Comparison of ENCODE assay signal across 15 cellular contexts in genomic region chr2:171036532-171036931, GRCh38.
DNase-seq lines count a peak whose midpoint lies in the region; ATAC-seq, FAIRE-seq and TF ChIP-seq lines count a peak whose summit lies in the region.
"Had no signal": no experiment of that assay in that cellular context is flagged by ENCODE, and none has a peak within 500 bp of the region (broad histone marks: within the 10 kb centered on the region; RNA-seq: fewer than 3 reads in every experiment).

No MANE protein-coding gene starts in this region.

- peaks cover 8% of the 10 kb centered on the region for H3K4me1 Mint-ChIP-seq in activated T-cell treated with anti-CD3 and anti-CD28 coated beads, Interleukin-2, amount 50 U/mL, for 72 hours (ENCODE audit: low read depth)
- H3K4me1 Mint-ChIP-seq in T-cell: peaks cover 14 to 25% (median 22%) of the 10 kb centered on the region in 3 donors

- ATAC-seq in activated T-cell treated with anti-CD3 and anti-CD28 coated beads, Interleukin-2, amount 50 U/mL, for 72 hours (replicated peaks in 1 of 2): no peak
- ATAC-seq in T-cell (replicated peaks in 1 of 4): no peak

- no peaks in the 10 kb centered on the region for H3K9me3 ChIP-seq in transverse colon
- H3K9me3 ChIP-seq: BE2C had no signal

- no peaks in the 10 kb centered on the region for H3K27me3 ChIP-seq in transverse colon
- H3K27me3 ChIP-seq: BE2C had no signal

- H3K4me3 ChIP-seq in transverse colon: no peak overlapping the region
- H3K4me3 ChIP-seq: GM23248 had no signal

- in situ Hi-C loops in transverse colon (cut with MboI; ENCODE audit: low pct_ligation_motif_present in 1 of 4, low pct_unique_long_range_greater_than_20kb in 1 of 4, low sequenced_read_pairs in 3 of 4): no loop called here

- no peak for TF ChIP-seq EP300 in transverse colon (IDR thresholded peaks at IDR 0.05; ENCODE audit: low read depth)

- DNase-seq in activated T-cell treated with anti-CD3 and anti-CD28 coated beads, Interleukin-2, amount 50 U/mL, for 72 hours: no peak
- DNase-seq in activated T-cell treated with anti-CD3 and anti-CD28 coated beads, Interleukin-2, amount 50 U/mL, for 48 hours: no peak
- DNase-seq in GM12891 (ENCODE audit: insufficient read length, low spot score): no peak
- no peak for DNase-seq in T-cell
- peak; percentile 9 for DNase-seq in left kidney (ENCODE audit: low read depth, low spot score)
- DNase-seq in transverse colon: no peak
- DNase-seq in NK-92 treated with Interleukin-12 subunit alpha and Interleukin-12 subunit beta, amount 100 ng/mL, for 24 hours (lab: John Stamatoyannopoulos, UW): no peak
- DNase-seq: BE2C, DMS53, GF-D8, GM23248, H7, IMR-90 had no signal

- no peak for TF ChIP-seq POLR2A in GM12891 (IDR thresholded peaks at IDR 0.05; ENCODE audit: low read depth, low read length)
- TF ChIP-seq POLR2A in transverse colon (IDR thresholded peaks at IDR 0.05): no peak

- POLR2A ChIA-PET in T-cell (lab: Charles Lee): no interaction called here

- TF ChIP-seq CTCF in transverse colon (IDR thresholded peaks at IDR 0.05): no peak

- peaks cover 28 to 52% of the 10 kb centered on the region in 2 donors for H3K36me3 Mint-ChIP-seq in activated T-cell treated with anti-CD3 and anti-CD28 coated beads, Interleukin-2, amount 50 U/mL, for 72 hours (ENCODE audit: insufficient read depth in 2 of 2)
- peaks cover 70% of the 10 kb centered on the region for H3K36me3 Mint-ChIP-seq in T-cell

- 87 to 93% methylated on average over 2 of the region's 2 CpGs for whole genome bisulfite sequencing in transverse colon (ENCODE audit: low coverage in 1 of 2), 2 donors

- no peaks in the 10 kb centered on the region for H3K4me1 ChIP-seq in transverse colon
- H3K4me1 ChIP-seq: BE2C had no signal

- FAIRE-seq in GM12891 (lab: Jason Lieb, UNC): peak; percentile 38
- FAIRE-seq: A204.1 had no signal

- CTCF ChIA-PET in T-cell (lab: Charles Lee): no interaction called here

- H3K9me3 Mint-ChIP-seq in activated T-cell treated with anti-CD3 and anti-CD28 coated beads, Interleukin-2, amount 50 U/mL, for 72 hours: peaks cover 5% of the 10 kb centered on the region in 2 donors
- H3K9me3 Mint-ChIP-seq in T-cell: peaks cover 5 to 7% (median 6%) of the 10 kb centered on the region in 3 donors

- intact Hi-C loops in transverse colon (cut with DNase I; ENCODE audit: low total_unique reads): no loop called here

- peak overlapping the region; percentile 0 for H3K27ac Mint-ChIP-seq in activated T-cell treated with anti-CD3 and anti-CD28 coated beads, Interleukin-2, amount 50 U/mL, for 72 hours
- H3K27ac Mint-ChIP-seq in T-cell: peak overlapping the region; percentile 19 to 41

- no peak overlapping the region for H3K27ac ChIP-seq in transverse colon
- H3K27ac ChIP-seq: C4-2B, GM23248 had no signal

- H3K27me3 Mint-ChIP-seq in activated T-cell treated with anti-CD3 and anti-CD28 coated beads, Interleukin-2, amount 50 U/mL, for 72 hours (ENCODE audit: low read depth): no peaks in the 10 kb centered on the region
- no peaks in the 10 kb centered on the region for H3K27me3 Mint-ChIP-seq in T-cell

- peaks cover 0 to 59% (median 16%) of the 10 kb centered on the region in 4 donors for H3K36me3 ChIP-seq in transverse colon
- H3K36me3 ChIP-seq: BE2C had no signal

- H3K4me3 Mint-ChIP-seq in activated T-cell treated with anti-CD3 and anti-CD28 coated beads, Interleukin-2, amount 50 U/mL, for 72 hours: no peak overlapping the region
- H3K4me3 Mint-ChIP-seq in T-cell: no peak overlapping the region

TF ChIP-seq in GM12891, 5 proteins besides CTCF, POLR2A, EP300 and RAD21:
- TF ChIP-seq TAF1 (IDR thresholded peaks at IDR 0.05; ENCODE audit: low read depth, low read length): no peak
- TF ChIP-seq POLR2AphosphoS5 (IDR thresholded peaks at IDR 0.05; ENCODE audit: low read depth, low read length): no peak
- no peak for TF ChIP-seq SPI1 (IDR thresholded peaks at IDR 0.05; ENCODE audit: low read depth, low read length)
- no peak for TF ChIP-seq PAX5 (IDR thresholded peaks at IDR 0.05; ENCODE audit: insufficient read depth, low read length, severe bottlenecking)
- no peak for TF ChIP-seq POU2F2 (IDR thresholded peaks at IDR 0.05; ENCODE audit: low read depth, low read length)
